8 cellular contexts compared by ENCODE assay signal in genomic region chr10:43229208-43230061, GRCh38. TPM values are rescaled to one million over a fixed set of nuclear protein-coding genes. Genes with fewer than 3 reads are reported as not detected.
DNase-seq lines count a peak whose midpoint lies in the region; ATAC-seq and TF ChIP-seq lines count a peak whose summit lies in the region.

No MANE protein-coding gene starts in this region.

- H3K9ac ChIP-seq in HUES6 (ENCODE audit: low read length): no peak overlapping the region

- H3K36me3 ChIP-seq in HUES6 (ENCODE audit: control insufficient read depth, insufficient read depth, low read length) (no peaks in the 10 kb centered on the region), heart right ventricle (no peaks in the 10 kb centered on the region)

- H3K4me3 ChIP-seq in HUES6 (ENCODE audit: low read depth, low read length): peak overlapping the region; percentile 66
- H3K4me3 ChIP-seq in heart right ventricle: peak overlapping the region in 8 of 10 donors; percentile 22 to 52 (median 32)

- peak in 3 of 8 donors; percentile 22 to 34 (median 26) for ATAC-seq in heart right ventricle
- no peak for ATAC-seq in sciatic nerve
- no peak for ATAC-seq in GM21786 (IDR thresholded peaks at IDR 0.05; ENCODE audit: unreplicated experiment)

- 1% methylated on average over 79 to 99 of the region's 99 CpGs for WGBS in heart right ventricle, 2 donors

- H3K9me3 ChIP-seq in HUES6 (ENCODE audit: control insufficient read depth, insufficient read depth, low read depth, low read length): no peaks in the 10 kb centered on the region
- no peaks in the 10 kb centered on the region for H3K9me3 ChIP-seq in heart right ventricle

- peak; percentile 50 to 60 for DNase-seq in activated T-cell treated with anti-CD3 and anti-CD28 coated beads, Interleukin-2, amount 50 U/mL, for 48 hours
- DNase-seq in heart right ventricle (no peak), sciatic nerve (ENCODE audit: low spot score) (peak; percentile 61), OCI-M1 (lab: John Stamatoyannopoulos, UW) (no peak), NCI-H446 (lab: John Stamatoyannopoulos, UW) (no peak), NCI-H226 (no peak)

- no peak for TF ChIP-seq CTCF in heart right ventricle (IDR thresholded peaks at IDR 0.05)

- H3K27ac ChIP-seq in HUES6 (ENCODE audit: low read depth, low read length) (no peak overlapping the region), heart right ventricle (peak overlapping the region in 1 of 10 donors; percentile 65)

- intact Hi-C loops in heart right ventricle (cut with DNase I) (no loop called here), sciatic nerve (cut with DNase I) (no loop called here)

- H3K27me3 ChIP-seq in HUES6 (ENCODE audit: control insufficient read depth, insufficient read depth, low read length): peaks cover 63% of the 10 kb centered on the region
- H3K27me3 ChIP-seq in heart right ventricle: peaks cover 20 to 59% (median 46%) of the 10 kb centered on the region in 7 donors

- H3K4me1 ChIP-seq in HUES6 (ENCODE audit: control insufficient read depth, insufficient read depth, low read length) (peaks cover 16% of the 10 kb centered on the region), heart right ventricle (peaks cover 0 to 17% (median 7%) of the 10 kb centered on the region in 9 donors)

RNA-seq across cellular contexts. Expression of gene RASGEF1A, which starts 37.4 kb away (rescaled TPM):
- 1 to 10 TPM in 7 of 10 donors, under 1 TPM in 3; 0.63 to 2.4 (median 1.4) TPM for total RNA-seq in heart right ventricle
- under 1 TPM; 0.16 to 0.44 TPM for polyA plus RNA-seq in heart right ventricle
- total RNA-seq in sciatic nerve: 21.7 TPM

Comparison
In these comparisons a context has a peak if more than half of its experiments do, and no peak if none do; other contexts are left out.
1. DNase-seq: peak in activated T-cell treated with anti-CD3 and anti-CD28 coated beads, Interleukin-2, amount 50 U/mL, for 48 hours (2 of 2) and sciatic nerve (single experiment); none in heart right ventricle (0 of 2), OCI-M1 (single experiment), NCI-H446 (0 of 2) and NCI-H226 (single experiment).